ENCODE assay signal across 2 cellular contexts in the genomic region with DNA sequence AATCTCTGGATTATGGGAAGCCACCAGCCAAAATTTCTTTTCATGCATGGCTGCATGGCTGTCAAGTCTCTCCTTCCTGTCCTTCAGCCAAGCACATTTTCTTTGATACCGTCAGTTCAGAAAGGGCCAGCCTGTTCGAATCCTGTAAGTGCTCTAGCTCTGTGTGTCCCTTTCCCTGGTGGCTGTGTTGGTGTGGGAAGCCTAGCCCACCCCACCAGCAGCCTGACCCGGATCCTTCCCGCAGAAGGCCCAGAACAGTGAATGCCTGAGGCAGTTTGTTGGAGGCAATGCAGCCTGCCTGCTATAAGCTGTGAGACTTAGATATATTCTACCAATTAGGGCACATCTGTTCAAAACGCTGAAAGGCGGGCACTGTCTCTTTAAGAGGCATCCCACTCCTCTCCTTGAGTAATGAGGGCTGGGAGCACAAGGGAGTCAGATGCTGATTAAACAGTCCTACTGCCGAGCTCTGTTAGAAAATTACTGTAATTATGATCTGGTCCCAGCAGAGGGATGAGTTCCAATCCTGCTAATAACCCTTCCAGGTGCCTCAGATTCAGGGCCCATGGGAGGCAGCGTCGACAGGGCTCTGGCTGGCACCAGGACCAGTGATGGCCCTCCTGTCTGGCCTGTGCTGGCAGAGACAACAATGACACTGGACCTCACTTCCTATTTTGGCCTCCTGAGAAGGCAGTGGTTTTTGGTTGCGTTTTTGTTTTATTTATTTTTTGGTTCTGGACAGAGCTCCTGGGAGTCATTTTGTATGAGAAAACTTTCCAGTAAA.
TF ChIP-seq lines count a peak whose summit lies in the region.

No MANE protein-coding gene starts in this region.

TF ChIP-seq in SK-N-SH, 30 proteins besides CTCF, POLR2A, EP300 and RAD21 (continued from another document):
- TF ChIP-seq, protein P1, sequence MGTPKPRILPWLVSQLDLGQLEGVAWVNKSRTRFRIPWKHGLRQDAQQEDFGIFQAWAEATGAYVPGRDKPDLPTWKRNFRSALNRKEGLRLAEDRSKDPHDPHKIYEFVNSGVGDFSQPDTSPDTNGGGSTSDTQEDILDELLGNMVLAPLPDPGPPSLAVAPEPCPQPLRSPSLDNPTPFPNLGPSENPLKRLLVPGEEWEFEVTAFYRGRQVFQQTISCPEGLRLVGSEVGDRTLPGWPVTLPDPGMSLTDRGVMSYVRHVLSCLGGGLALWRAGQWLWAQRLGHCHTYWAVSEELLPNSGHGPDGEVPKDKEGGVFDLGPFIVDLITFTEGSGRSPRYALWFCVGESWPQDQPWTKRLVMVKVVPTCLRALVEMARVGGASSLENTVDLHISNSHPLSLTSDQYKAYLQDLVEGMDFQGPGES (IDR thresholded peaks at IDR 0.05; ENCODE audit: low read depth, low read length): no peak
- TF ChIP-seq MXI1 (IDR thresholded peaks at IDR 0.05; ENCODE audit: low read depth, low read length): no peak
- TF ChIP-seq RCOR1 (IDR thresholded peaks at IDR 0.05; ENCODE audit: low read length): no peak
- no peak for TF ChIP-seq TEAD4 (IDR thresholded peaks at IDR 0.05; ENCODE audit: borderline replicate concordance, insufficient read depth)

TF ChIP-seq in SK-N-SH treated with all-trans-retinoic acid at 6 μM for 48 hours, 23 proteins besides CTCF, POLR2A, EP300 and RAD21 (continued from another document):
- TF ChIP-seq, protein P2, sequence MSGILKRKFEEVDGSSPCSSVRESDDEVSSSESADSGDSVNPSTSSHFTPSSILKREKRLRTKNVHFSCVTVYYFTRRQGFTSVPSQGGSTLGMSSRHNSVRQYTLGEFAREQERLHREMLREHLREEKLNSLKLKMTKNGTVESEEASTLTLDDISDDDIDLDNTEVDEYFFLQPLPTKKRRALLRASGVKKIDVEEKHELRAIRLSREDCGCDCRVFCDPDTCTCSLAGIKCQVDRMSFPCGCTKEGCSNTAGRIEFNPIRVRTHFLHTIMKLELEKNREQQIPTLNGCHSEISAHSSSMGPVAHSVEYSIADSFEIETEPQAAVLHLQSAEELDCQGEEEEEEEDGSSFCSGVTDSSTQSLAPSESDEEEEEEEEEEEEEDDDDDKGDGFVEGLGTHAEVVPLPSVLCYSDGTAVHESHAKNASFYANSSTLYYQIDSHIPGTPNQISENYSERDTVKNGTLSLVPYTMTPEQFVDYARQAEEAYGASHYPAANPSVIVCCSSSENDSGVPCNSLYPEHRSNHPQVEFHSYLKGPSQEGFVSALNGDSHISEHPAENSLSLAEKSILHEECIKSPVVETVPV (CRISPR knock-in tag; IDR thresholded peaks at IDR 0.05): no peak
- TF ChIP-seq TCF4 (CRISPR knock-in tag; IDR thresholded peaks at IDR 0.05; ENCODE audit: borderline replicate concordance): no peak
- TF ChIP-seq, protein P3, sequence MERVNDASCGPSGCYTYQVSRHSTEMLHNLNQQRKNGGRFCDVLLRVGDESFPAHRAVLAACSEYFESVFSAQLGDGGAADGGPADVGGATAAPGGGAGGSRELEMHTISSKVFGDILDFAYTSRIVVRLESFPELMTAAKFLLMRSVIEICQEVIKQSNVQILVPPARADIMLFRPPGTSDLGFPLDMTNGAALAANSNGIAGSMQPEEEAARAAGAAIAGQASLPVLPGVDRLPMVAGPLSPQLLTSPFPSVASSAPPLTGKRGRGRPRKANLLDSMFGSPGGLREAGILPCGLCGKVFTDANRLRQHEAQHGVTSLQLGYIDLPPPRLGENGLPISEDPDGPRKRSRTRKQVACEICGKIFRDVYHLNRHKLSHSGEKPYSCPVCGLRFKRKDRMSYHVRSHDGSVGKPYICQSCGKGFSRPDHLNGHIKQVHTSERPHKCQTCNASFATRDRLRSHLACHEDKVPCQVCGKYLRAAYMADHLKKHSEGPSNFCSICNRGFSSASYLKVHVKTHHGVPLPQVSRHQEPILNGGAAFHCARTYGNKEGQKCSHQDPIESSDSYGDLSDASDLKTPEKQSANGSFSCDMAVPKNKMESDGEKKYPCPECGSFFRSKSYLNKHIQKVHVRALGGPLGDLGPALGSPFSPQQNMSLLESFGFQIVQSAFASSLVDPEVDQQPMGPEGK (CRISPR knock-in tag; IDR thresholded peaks at IDR 0.05; ENCODE audit: borderline replicate concordance): no peak
